ENCODE assay signal across 1 cellular context in the genomic region with DNA sequence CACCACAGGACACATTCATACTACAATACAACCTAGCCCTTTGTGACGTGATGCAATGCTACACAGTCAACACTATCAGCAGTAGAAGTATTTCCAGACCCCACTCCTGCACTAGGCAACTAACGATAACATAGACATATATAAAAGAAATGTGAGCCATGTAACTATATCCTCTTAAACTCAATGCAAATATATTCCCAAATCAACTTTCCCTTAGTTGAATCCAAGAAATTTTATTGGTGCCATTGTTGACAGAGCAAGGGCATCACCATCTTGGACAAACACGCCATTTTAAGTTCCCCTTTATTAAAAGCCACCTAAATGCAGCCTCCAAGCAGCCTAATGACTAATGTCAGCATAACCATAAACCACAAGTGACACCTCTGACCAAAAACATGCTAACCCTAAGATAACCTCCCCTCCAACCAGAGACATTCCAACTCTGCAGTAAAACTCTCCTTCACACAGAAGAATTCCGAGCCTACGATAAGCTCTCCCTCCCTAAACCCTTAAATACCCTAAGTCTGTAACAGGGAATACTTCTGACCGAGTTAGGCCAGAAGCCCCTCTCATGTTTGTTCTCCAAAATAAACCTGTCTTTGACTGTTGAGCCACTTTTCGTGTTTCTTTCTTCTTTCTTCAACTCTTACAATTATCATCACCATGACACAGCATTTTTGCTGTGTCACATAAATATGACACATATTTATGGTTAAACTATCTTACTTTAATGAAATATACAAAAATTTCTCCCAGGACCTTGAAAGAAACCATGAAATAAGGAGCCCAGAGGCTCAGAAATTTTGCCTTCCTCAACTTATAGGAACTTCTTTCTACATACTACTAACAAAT.
TF ChIP-seq lines count a peak whose summit lies in the region.

No MANE protein-coding gene starts in this region.

TF ChIP-seq in HepG2, 621 proteins besides CTCF, POLR2A, EP300 and RAD21:
- no peak for TF ChIP-seq KDM4B (CRISPR knock-in tag; IDR thresholded peaks at IDR 0.05)
- TF ChIP-seq ZNF781 (CRISPR knock-in tag; IDR thresholded peaks at IDR 0.05; ENCODE audit: borderline replicate concordance, not compliant biosample characterization), result no peak
- TF ChIP-seq, protein P1, sequence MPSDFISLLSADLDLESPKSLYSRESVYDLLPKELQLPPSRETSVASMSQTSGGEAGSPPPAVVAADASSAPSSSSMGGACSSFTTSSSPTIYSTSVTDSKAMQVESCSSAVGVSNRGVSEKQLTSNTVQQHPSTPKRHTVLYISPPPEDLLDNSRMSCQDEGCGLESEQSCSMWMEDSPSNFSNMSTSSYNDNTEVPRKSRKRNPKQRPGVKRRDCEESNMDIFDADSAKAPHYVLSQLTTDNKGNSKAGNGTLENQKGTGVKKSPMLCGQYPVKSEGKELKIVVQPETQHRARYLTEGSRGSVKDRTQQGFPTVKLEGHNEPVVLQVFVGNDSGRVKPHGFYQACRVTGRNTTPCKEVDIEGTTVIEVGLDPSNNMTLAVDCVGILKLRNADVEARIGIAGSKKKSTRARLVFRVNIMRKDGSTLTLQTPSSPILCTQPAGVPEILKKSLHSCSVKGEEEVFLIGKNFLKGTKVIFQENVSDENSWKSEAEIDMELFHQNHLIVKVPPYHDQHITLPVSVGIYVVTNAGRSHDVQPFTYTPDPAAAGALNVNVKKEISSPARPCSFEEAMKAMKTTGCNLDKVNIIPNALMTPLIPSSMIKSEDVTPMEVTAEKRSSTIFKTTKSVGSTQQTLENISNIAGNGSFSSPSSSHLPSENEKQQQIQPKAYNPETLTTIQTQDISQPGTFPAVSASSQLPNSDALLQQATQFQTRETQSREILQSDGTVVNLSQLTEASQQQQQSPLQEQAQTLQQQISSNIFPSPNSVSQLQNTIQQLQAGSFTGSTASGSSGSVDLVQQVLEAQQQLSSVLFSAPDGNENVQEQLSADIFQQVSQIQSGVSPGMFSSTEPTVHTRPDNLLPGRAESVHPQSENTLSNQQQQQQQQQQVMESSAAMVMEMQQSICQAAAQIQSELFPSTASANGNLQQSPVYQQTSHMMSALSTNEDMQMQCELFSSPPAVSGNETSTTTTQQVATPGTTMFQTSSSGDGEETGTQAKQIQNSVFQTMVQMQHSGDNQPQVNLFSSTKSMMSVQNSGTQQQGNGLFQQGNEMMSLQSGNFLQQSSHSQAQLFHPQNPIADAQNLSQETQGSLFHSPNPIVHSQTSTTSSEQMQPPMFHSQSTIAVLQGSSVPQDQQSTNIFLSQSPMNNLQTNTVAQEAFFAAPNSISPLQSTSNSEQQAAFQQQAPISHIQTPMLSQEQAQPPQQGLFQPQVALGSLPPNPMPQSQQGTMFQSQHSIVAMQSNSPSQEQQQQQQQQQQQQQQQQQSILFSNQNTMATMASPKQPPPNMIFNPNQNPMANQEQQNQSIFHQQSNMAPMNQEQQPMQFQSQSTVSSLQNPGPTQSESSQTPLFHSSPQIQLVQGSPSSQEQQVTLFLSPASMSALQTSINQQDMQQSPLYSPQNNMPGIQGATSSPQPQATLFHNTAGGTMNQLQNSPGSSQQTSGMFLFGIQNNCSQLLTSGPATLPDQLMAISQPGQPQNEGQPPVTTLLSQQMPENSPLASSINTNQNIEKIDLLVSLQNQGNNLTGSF (CRISPR knock-in tag; IDR thresholded peaks at IDR 0.05), result no peak
- peak; percentile 76 for TF ChIP-seq NFE2L2 (IDR thresholded peaks at IDR 0.05; ENCODE audit: low read length)
- TF ChIP-seq, protein P2, sequence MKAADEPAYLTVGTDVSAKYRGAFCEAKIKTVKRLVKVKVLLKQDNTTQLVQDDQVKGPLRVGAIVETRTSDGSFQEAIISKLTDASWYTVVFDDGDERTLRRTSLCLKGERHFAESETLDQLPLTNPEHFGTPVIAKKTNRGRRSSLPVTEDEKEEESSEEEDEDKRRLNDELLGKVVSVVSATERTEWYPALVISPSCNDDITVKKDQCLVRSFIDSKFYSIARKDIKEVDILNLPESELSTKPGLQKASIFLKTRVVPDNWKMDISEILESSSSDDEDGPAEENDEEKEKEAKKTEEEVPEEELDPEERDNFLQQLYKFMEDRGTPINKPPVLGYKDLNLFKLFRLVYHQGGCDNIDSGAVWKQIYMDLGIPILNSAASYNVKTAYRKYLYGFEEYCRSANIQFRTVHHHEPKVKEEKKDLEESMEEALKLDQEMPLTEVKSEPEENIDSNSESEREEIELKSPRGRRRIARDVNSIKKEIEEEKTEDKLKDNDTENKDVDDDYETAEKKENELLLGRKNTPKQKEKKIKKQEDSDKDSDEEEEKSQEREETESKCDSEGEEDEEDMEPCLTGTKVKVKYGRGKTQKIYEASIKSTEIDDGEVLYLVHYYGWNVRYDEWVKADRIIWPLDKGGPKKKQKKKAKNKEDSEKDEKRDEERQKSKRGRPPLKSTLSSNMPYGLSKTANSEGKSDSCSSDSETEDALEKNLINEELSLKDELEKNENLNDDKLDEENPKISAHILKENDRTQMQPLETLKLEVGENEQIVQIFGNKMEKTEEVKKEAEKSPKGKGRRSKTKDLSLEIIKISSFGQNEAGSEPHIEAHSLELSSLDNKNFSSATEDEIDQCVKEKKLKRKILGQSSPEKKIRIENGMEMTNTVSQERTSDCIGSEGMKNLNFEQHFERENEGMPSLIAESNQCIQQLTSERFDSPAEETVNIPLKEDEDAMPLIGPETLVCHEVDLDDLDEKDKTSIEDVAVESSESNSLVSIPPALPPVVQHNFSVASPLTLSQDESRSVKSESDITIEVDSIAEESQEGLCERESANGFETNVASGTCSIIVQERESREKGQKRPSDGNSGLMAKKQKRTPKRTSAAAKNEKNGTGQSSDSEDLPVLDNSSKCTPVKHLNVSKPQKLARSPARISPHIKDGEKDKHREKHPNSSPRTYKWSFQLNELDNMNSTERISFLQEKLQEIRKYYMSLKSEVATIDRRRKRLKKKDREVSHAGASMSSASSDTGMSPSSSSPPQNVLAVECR (CRISPR knock-in tag; IDR thresholded peaks at IDR 0.05; ENCODE audit: borderline replicate concordance), result no peak
- TF ChIP-seq ZNF558 (CRISPR knock-in tag; IDR thresholded peaks at IDR 0.05; ENCODE audit: borderline replicate concordance), result no peak
- no peak for TF ChIP-seq ZNF629 (CRISPR knock-in tag; conservative IDR thresholded peaks at IDR 0.05)
